1 cellular context compared by ENCODE assay signal in genomic region chr11:128550261-128550821, GRCh38.
TF ChIP-seq lines count a peak whose summit lies in the region.

No MANE protein-coding gene starts in this region.

TF ChIP-seq in H1, 55 proteins besides CTCF, POLR2A, EP300 and RAD21:
- TF ChIP-seq CHD7 (IDR thresholded peaks at IDR 0.05; ENCODE audit: insufficient replicate concordance, low read length) (no peak), ATF2 (IDR thresholded peaks at IDR 0.05; ENCODE audit: low read length) (no peak), SRF (IDR thresholded peaks at IDR 0.05; ENCODE audit: low read depth, low read length) (no peak), SP4 (IDR thresholded peaks at IDR 0.05; ENCODE audit: low read length) (no peak), USF2 (IDR thresholded peaks at IDR 0.05; ENCODE audit: low read length) (no peak), RXRA (IDR thresholded peaks at IDR 0.05; ENCODE audit: insufficient read depth, low read depth, low read length) (no peak), TAF1 (IDR thresholded peaks at IDR 0.05; ENCODE audit: low read depth, low read length) (no peak), SIN3A (conservative IDR thresholded peaks at IDR 0.05 in 1 of 2, IDR thresholded peaks at IDR 0.05 in 1 of 2; ENCODE audit: low read depth in 1 of 2, low read length in 2 of 2) (no peak), RBBP5 (IDR thresholded peaks at IDR 0.05; ENCODE audit: borderline replicate concordance, low read depth, low read length) (no peak), RNF2 (IDR thresholded peaks at IDR 0.05; ENCODE audit: borderline replicate concordance, low read depth, low read length, missing control alignments, poor library complexity, severe bottlenecking) (no peak), CREB1 (IDR thresholded peaks at IDR 0.05) (no peak), EGR1 (IDR thresholded peaks at IDR 0.05; ENCODE audit: borderline replicate concordance, low read depth, low read length) (no peak), SIRT6 (IDR thresholded peaks at IDR 0.05; ENCODE audit: low read length) (no peak), KDM5A (IDR thresholded peaks at IDR 0.05; ENCODE audit: low read length) (no peak)
